23 cellular contexts compared by ENCODE assay signal in the genomic region with DNA sequence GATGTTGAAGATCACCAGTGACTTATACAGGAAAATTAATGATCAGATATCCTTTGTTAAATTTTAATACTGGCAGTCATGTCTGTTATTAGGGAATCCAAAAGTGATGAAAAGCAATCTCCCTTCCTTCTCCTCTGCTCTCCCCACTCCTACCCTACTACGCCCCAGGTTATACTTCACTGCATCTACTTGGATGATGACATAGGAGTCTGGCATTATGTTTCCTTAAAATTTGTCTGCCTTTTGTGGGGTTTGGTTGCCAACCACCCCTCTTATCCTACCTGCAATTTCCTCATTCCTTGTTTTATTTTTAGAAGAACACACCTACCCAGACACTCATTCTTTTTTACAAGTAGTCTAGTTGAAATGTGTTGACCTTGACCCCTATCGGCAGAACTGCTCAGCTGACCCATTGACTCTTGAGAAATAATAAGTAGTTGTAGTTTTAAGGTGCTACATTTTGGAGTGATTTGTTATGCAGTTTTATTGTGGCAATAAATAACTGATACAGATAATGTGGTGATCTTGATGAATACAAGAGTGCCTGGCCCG. TPM values are rescaled to one million over a fixed set of nuclear protein-coding genes. Genes with fewer than 3 reads are reported as not detected.
DNase-seq lines count a peak whose midpoint lies in the region; ATAC-seq and TF ChIP-seq lines count a peak whose summit lies in the region.
"Had no signal": no experiment of that assay in that cellular context is flagged by ENCODE, and none has a peak within 500 bp of the region (broad histone marks: within the 10 kb centered on the region; RNA-seq: fewer than 3 reads in every experiment).

No MANE protein-coding gene starts in this region.

- intact Hi-C loops in breast epithelium (cut with DNase I; ENCODE audit: low total_unique reads), result loop anchor here (5.0 to 10.0 kb wide), 3 partner anchors 90 to 577 kb away; partner anchors contain the start of gene IFT74
- intact Hi-C loops in left colon (cut with DNase I, micrococcal nuclease), result loop anchor here (5.0 to 10.0 kb wide), 2 partner anchors 200 to 202 kb away; no protein-coding TSS in a partner anchor

- H3K27ac ChIP-seq in breast epithelium (peak overlapping the region; percentile 75 to 77), rectal smooth muscle tissue (ENCODE audit: low read depth, low read length) (peak overlapping the region; percentile 44), tibial nerve (peak overlapping the region; percentile 6 to 82 (median 71))
- H3K27ac ChIP-seq: cardiac muscle cell, WERI-Rb-1 had no signal

- DNase-seq in breast epithelium (ENCODE audit: low spot score in 2 of 2), result no peak
- no peak for DNase-seq in left colon
- DNase-seq in tibial nerve (ENCODE audit: low spot score in 2 of 2), result no peak
- no peak for DNase-seq in anterior cingulate cortex (lab: John Stamatoyannopoulos, UW)
- no peak for DNase-seq in NCI-H146 (lab: John Stamatoyannopoulos, UW)
- no peak for DNase-seq in activated CD4-positive, alpha-beta T cell treated with anti-CD3 and anti-CD28 coated beads for 1 hour
- DNase-seq: activated CD4-positive, alpha-beta T cell treated with anti-CD3 and anti-CD28 coated beads, Interleukin-2, amount 50 U/mL, for 4 hours; activated gamma-delta T cell; CD8-positive, alpha-beta memory T cell; DMS53; GF-D8; KBM-7; kidney; NCI-H1930; NCI-H446; PC-3; retina; stimulated activated CD8-positive, alpha-beta memory T cell treated with anti-CD3 and anti-CD28 coated beads, Interleukin-4, amount 100 ng/mL, for 48 hours; WERI-Rb-1 had no signal

- no peak overlapping the region for H3K9ac ChIP-seq in rectal smooth muscle tissue (ENCODE audit: low read length)

- TF ChIP-seq CTCF in breast epithelium (IDR thresholded peaks at IDR 0.05), result no peak
- TF ChIP-seq CTCF in tibial nerve (IDR thresholded peaks at IDR 0.05), result no peak

- H3K36me3 ChIP-seq in breast epithelium (no peaks in the 10 kb centered on the region), rectal smooth muscle tissue (ENCODE audit: control insufficient read depth, insufficient read depth, low read length) (no peaks in the 10 kb centered on the region), tibial nerve (peaks cover 0 to 5% (median 0%) of the 10 kb centered on the region in 3 donors)
- H3K36me3 ChIP-seq: cardiac muscle cell, WERI-Rb-1 had no signal

- H3K27me3 ChIP-seq in breast epithelium (no peaks in the 10 kb centered on the region), rectal smooth muscle tissue (ENCODE audit: control insufficient read depth, insufficient read depth, low read length) (no peaks in the 10 kb centered on the region), tibial nerve (no peaks in the 10 kb centered on the region)
- H3K27me3 ChIP-seq: cardiac muscle cell had no signal

- TF ChIP-seq POLR2A in breast epithelium (IDR thresholded peaks at IDR 0.05), result no peak
- TF ChIP-seq POLR2A in tibial nerve (IDR thresholded peaks at IDR 0.05), result no peak

- no peak for TF ChIP-seq EP300 in tibial nerve (IDR thresholded peaks at IDR 0.05)

- H3K9me3 ChIP-seq in breast epithelium, result no peaks in the 10 kb centered on the region
- H3K9me3 ChIP-seq in tibial nerve, result no peaks in the 10 kb centered on the region

- ATAC-seq in left colon (peak; percentile 30), HG02973 (IDR thresholded peaks at IDR 0.05; ENCODE audit: unreplicated experiment) (no peak)
- ATAC-seq: PC-3 had no signal

- H3K4me1 ChIP-seq in breast epithelium (peaks cover 3 to 17% of the 10 kb centered on the region in 2 donors), rectal smooth muscle tissue (ENCODE audit: control insufficient read depth, insufficient read depth, low read length) (peaks cover 13% of the 10 kb centered on the region), tibial nerve (peaks cover 0 to 48% (median 8%) of the 10 kb centered on the region in 4 donors)

- 70 to 80% methylated on average over 3 of the region's 3 CpGs for WGBS in tibial nerve, 2 donors

- no peak overlapping the region for H3K4me3 ChIP-seq in breast epithelium
- no peak overlapping the region for H3K4me3 ChIP-seq in rectal smooth muscle tissue (ENCODE audit: low read length)
- no peak overlapping the region for H3K4me3 ChIP-seq in tibial nerve
- H3K4me3 ChIP-seq: cardiac muscle cell, GM23338 had no signal

RNA-seq across cellular contexts. Expression of gene MOB3B, which starts 5.1 kb away (rescaled TPM):
- total RNA-seq in breast epithelium (10 to 100 TPM; 12.8 to 19.3 (median 13.1) TPM), left colon (10 to 100 TPM; 42.2 to 47.1 TPM), tibial nerve (10 to 100 TPM; 16.2 to 23.7 (median 19.7) TPM)

RNA-seq across cellular contexts. Expression of gene IFNK, which starts 10.6 kb away (rescaled TPM):
- total RNA-seq in breast epithelium, result not detected
- total RNA-seq in left colon, result not detected
- total RNA-seq in tibial nerve, result not detected
- total RNA-seq: cardiac muscle cell; CD8-positive, alpha-beta memory T cell; GM23338; kidney; PC-3 had no signal

RNA-seq across cellular contexts. Expression of gene C9orf72, which starts 38.5 kb away (rescaled TPM):
- total RNA-seq in breast epithelium (10 to 100 TPM; 20.8 to 43.9 (median 27.2) TPM), left colon (10 to 100 TPM; 10.7 to 13.4 TPM), tibial nerve (10 to 100 TPM; 19.0 to 23.8 (median 20.7) TPM)
